Comparison of ENCODE assay signal across 17 cellular contexts in genomic region chr5:121748690-121749089, GRCh38.
"Had no signal": no experiment of that assay in that cellular context is flagged by ENCODE, and none has a peak within 500 bp of the region (broad histone marks: within the 10 kb centered on the region; RNA-seq: fewer than 3 reads in every experiment).

No MANE protein-coding gene starts in this region.

- H3K4me3 ChIP-seq: adrenal gland, skin epidermis, transverse colon, vagina had no signal

- H3K27me3 ChIP-seq: adrenal gland, transverse colon, vagina had no signal

- DNase-seq: activated CD4-positive, alpha-beta memory T cell treated with anti-CD3 and anti-CD28 coated beads, Interleukin-2, amount 10 ng/mL, durations not matched to agents 7 days and 5 days; activated CD4-positive, alpha-beta T cell treated with anti-CD3 and anti-CD28 coated beads for 36 hours; activated effector memory CD4-positive, alpha-beta T cell treated with anti-CD3 and anti-CD28 coated beads, Interleukin-2, amount 50 U/mL, for 16 hours; activated T-cell treated with anti-CD3 and anti-CD28 coated beads, Interleukin-2, amount 50 U/mL, for 4 hours; adrenal gland; caudate nucleus; occipital lobe; stimulated activated CD4-positive, alpha-beta T cell treated with anti-CD3 and anti-CD28 coated beads, Interleukin-4, amount 100 ng/mL, for 24 hours; stimulated activated naive CD4-positive, alpha-beta T cell; transverse colon had no signal

- H3K4me1 ChIP-seq: adrenal gland, transverse colon, vagina had no signal

- FAIRE-seq: colon, endometrium had no signal

- H3K4me1 Mint-ChIP-seq: activated CD4-positive, alpha-beta memory T cell treated with anti-CD3 and anti-CD28 coated beads, Interleukin-2, amount 10 ng/mL, durations not matched to agents 7 days and 5 days; activated CD4-positive, alpha-beta T cell treated with anti-CD3 and anti-CD28 coated beads for 36 hours; activated naive CD4-positive, alpha-beta T cell treated with anti-CD3 and anti-CD28 coated beads, Interleukin-2, amount 50 U/mL, for 24 hours; nephron had no signal

- H3K27ac Mint-ChIP-seq: activated CD4-positive, alpha-beta memory T cell treated with anti-CD3 and anti-CD28 coated beads, Interleukin-2, amount 10 ng/mL, durations not matched to agents 7 days and 5 days; activated CD4-positive, alpha-beta T cell treated with anti-CD3 and anti-CD28 coated beads for 36 hours; activated naive CD4-positive, alpha-beta T cell treated with anti-CD3 and anti-CD28 coated beads, Interleukin-2, amount 50 U/mL, for 24 hours; nephron; T-helper 1 cell treated with Interleukin-12 subunit alpha and Interleukin-12 subunit beta and Interleukin-4 antibody, amounts not matched to agents 30 μg/mL and 1 μg/mL, for 36 hours had no signal

- H3K9me3 ChIP-seq: adrenal gland, transverse colon, vagina had no signal

- H3K27ac ChIP-seq: adrenal gland, skin epidermis, transverse colon, vagina had no signal

- H3K36me3 Mint-ChIP-seq: activated naive CD4-positive, alpha-beta T cell treated with anti-CD3 and anti-CD28 coated beads, Interleukin-2, amount 50 U/mL, for 24 hours had no signal

- H3K27me3 Mint-ChIP-seq: activated CD4-positive, alpha-beta memory T cell treated with anti-CD3 and anti-CD28 coated beads, Interleukin-2, amount 10 ng/mL, durations not matched to agents 7 days and 5 days; activated CD4-positive, alpha-beta T cell treated with anti-CD3 and anti-CD28 coated beads for 36 hours; activated naive CD4-positive, alpha-beta T cell treated with anti-CD3 and anti-CD28 coated beads, Interleukin-2, amount 50 U/mL, for 24 hours had no signal

- H3K9me3 Mint-ChIP-seq: activated CD4-positive, alpha-beta memory T cell treated with anti-CD3 and anti-CD28 coated beads, Interleukin-2, amount 10 ng/mL, durations not matched to agents 7 days and 5 days; activated naive CD4-positive, alpha-beta T cell treated with anti-CD3 and anti-CD28 coated beads, Interleukin-2, amount 50 U/mL, for 24 hours; activated T-cell treated with anti-CD3 and anti-CD28 coated beads, Interleukin-2, amount 50 U/mL, for 4 hours; nephron; T-helper 1 cell treated with Interleukin-12 subunit alpha and Interleukin-12 subunit beta and Interleukin-4 antibody, amounts not matched to agents 30 μg/mL and 1 μg/mL, for 36 hours had no signal

- H3K36me3 ChIP-seq: adrenal gland, transverse colon, vagina had no signal

- H3K4me3 Mint-ChIP-seq: activated CD4-positive, alpha-beta memory T cell treated with anti-CD3 and anti-CD28 coated beads, Interleukin-2, amount 10 ng/mL, durations not matched to agents 7 days and 5 days; activated CD4-positive, alpha-beta T cell treated with anti-CD3 and anti-CD28 coated beads for 36 hours; activated naive CD4-positive, alpha-beta T cell treated with anti-CD3 and anti-CD28 coated beads, Interleukin-2, amount 50 U/mL, for 24 hours; activated T-cell treated with anti-CD3 and anti-CD28 coated beads, Interleukin-2, amount 50 U/mL, for 4 hours; nephron; T-helper 1 cell treated with Interleukin-12 subunit alpha and Interleukin-12 subunit beta and Interleukin-4 antibody, amounts not matched to agents 30 μg/mL and 1 μg/mL, for 36 hours had no signal
